13 cellular contexts compared by ENCODE assay signal in the genomic region with DNA sequence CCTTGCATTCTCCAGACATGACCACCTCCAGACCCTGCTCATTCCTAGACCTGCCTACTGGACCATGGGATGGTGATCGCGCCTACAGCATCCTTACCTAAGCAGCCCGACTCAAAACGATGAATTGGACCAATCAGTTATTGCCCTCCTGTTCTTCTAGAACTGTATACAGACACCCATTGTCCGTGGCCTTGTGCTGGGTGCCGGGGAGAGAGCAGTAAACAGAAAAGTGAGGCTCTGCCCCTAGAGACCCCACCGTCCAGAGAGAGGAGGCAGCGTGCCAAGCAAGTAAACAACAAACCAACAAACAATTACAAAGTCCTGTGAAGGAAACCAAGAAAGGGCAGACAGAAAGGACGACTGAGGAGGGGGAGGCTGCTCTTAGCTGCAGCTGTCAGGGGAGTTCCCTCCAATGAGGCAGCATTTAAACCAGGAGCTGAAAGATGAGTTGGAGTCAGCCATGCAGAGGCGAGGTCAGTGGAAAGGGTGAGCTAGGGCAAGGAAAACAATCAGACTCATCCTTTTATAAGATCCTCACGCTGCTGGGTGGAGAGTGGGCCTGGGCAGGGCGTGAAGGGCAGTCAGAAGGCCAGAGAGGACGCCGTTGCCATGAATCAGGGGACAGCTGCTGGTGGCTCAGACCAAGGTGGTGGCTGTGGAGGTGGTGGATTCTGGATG. TPM values are rescaled to one million over a fixed set of nuclear protein-coding genes. Genes with fewer than 3 reads are reported as not detected.
DNase-seq lines count a peak whose midpoint lies in the region; ATAC-seq and TF ChIP-seq lines count a peak whose summit lies in the region.
"Had no signal": no experiment of that assay in that cellular context is flagged by ENCODE, and none has a peak within 500 bp of the region (broad histone marks: within the 10 kb centered on the region; RNA-seq: fewer than 3 reads in every experiment).

No MANE protein-coding gene starts in this region.

- H3K27ac ChIP-seq in esophagus muscularis mucosa (replicated peaks in 1 of 4) (no peak overlapping the region), gastrocnemius medialis (no peak overlapping the region), caudate nucleus (ENCODE audit: low read depth, low read length) (no peak overlapping the region)
- H3K27ac ChIP-seq: neutrophil, suprapubic skin had no signal

- H3K4me3 ChIP-seq in esophagus muscularis mucosa = no peak overlapping the region
- H3K4me3 ChIP-seq in gastrocnemius medialis = no peak overlapping the region
- H3K4me3 ChIP-seq: suprapubic skin had no signal

- peak; percentile 26 to 33 for ATAC-seq in gastrocnemius medialis
- no peak for ATAC-seq in GM21723 (IDR thresholded peaks at IDR 0.05; ENCODE audit: unreplicated experiment)

- H3K27me3 ChIP-seq in esophagus muscularis mucosa (peaks cover 0 to 54% (median 11%) of the 10 kb centered on the region in 4 donors), gastrocnemius medialis (peaks cover 16 to 30% (median 20%) of the 10 kb centered on the region in 3 donors)

- TF ChIP-seq CTCF in esophagus muscularis mucosa (IDR thresholded peaks at IDR 0.05) (no peak), gastrocnemius medialis (IDR thresholded peaks at IDR 0.05 in 4 of 5, conservative IDR thresholded peaks at IDR 0.05 in 1 of 5) (no peak)

- DNase-seq in NCI-H526 (lab: John Stamatoyannopoulos, UW) = peak; percentile 3 to 20
- no peak for DNase-seq in NCI-H526 treated with DMSO at 0.1 percent for 48 hours (lab: John Stamatoyannopoulos, UW)
- DNase-seq in NCI-H1694 (lab: John Stamatoyannopoulos, UW) = peak; percentile 24
- peak; percentile 53 for DNase-seq in esophagus muscularis mucosa (ENCODE audit: extremely low spot score)
- no peak for DNase-seq in gastrocnemius medialis
- DNase-seq in activated T-helper 1 cell treated with anti-CD3 and anti-CD28 coated beads, Interleukin-12 subunit alpha, Interleukin-12 subunit beta, Interleukin-2, Interleukin-4 antibody, amounts not matched to agents 30 ng/mL and 10 ng/mL and 1 ng/mL, durations not matched to agents 14 hours and 24 hours and 36 hours (ENCODE audit: low spot score) = no peak
- DNase-seq in caudate nucleus (lab: John Stamatoyannopoulos, UW) = no peak
- DNase-seq: hippocampal formation, MV-4-11 had no signal

- H3K4me1 ChIP-seq in esophagus muscularis mucosa (peaks cover 0 to 16% (median 13%) of the 10 kb centered on the region in 4 donors), gastrocnemius medialis (peaks cover 0 to 10% of the 10 kb centered on the region in 2 donors)

- no peak for TF ChIP-seq POLR2A in esophagus muscularis mucosa (IDR thresholded peaks at IDR 0.05; ENCODE audit: low read depth)
- TF ChIP-seq POLR2A in gastrocnemius medialis (IDR thresholded peaks at IDR 0.05) = no peak

- H3K27me3 Mint-ChIP-seq in activated T-helper 1 cell treated with anti-CD3 and anti-CD28 coated beads, Interleukin-12 subunit alpha, Interleukin-12 subunit beta, Interleukin-2, Interleukin-4 antibody, amounts not matched to agents 30 ng/mL and 10 ng/mL and 1 ng/mL, durations not matched to agents 14 hours and 24 hours and 36 hours (ENCODE audit: insufficient read depth) = peaks cover 36% of the 10 kb centered on the region

- in situ Hi-C loops in gastrocnemius medialis (cut with MboI; ENCODE audit: low sequenced_read_pairs in 4 of 4) = loop anchor here in 3 of 4 donors (5.0 to 25.0 kb wide), 3 partner anchors 427 to 647 kb away; no protein-coding TSS in a partner anchor

- TF ChIP-seq EP300 in esophagus muscularis mucosa (IDR thresholded peaks at IDR 0.05) = no peak

- H3K36me3 ChIP-seq in esophagus muscularis mucosa (no peaks in the 10 kb centered on the region), gastrocnemius medialis (no peaks in the 10 kb centered on the region)
- H3K36me3 ChIP-seq: neutrophil, suprapubic skin had no signal

- intact Hi-C loops in esophagus muscularis mucosa (cut with DNase I) (loop anchor here (2.0 kb wide), 1 partner anchor 658 kb away; no protein-coding TSS in a partner anchor), gastrocnemius medialis (cut with DNase I; ENCODE audit: low total_unique reads) (loop anchor here (2.0 to 5.0 kb wide), 2 partner anchors 492 to 656 kb away; no protein-coding TSS in a partner anchor)
- intact Hi-C loops in activated T-helper 1 cell treated with anti-CD3 and anti-CD28 coated beads, Interleukin-12 subunit alpha, Interleukin-12 subunit beta, Interleukin-2, Interleukin-4 antibody, amounts not matched to agents 30 ng/mL and 10 ng/mL and 1 ng/mL, durations not matched to agents 14 hours and 24 hours and 36 hours (cut with micrococcal nuclease) = no loop called here

- no peaks in the 10 kb centered on the region for H3K4me1 Mint-ChIP-seq in activated T-helper 1 cell treated with anti-CD3 and anti-CD28 coated beads, Interleukin-12 subunit alpha, Interleukin-12 subunit beta, Interleukin-2, Interleukin-4 antibody, amounts not matched to agents 30 ng/mL and 10 ng/mL and 1 ng/mL, durations not matched to agents 14 hours and 24 hours and 36 hours (ENCODE audit: low read depth)

- no peaks in the 10 kb centered on the region for H3K9me3 Mint-ChIP-seq in activated T-helper 1 cell treated with anti-CD3 and anti-CD28 coated beads, Interleukin-12 subunit alpha, Interleukin-12 subunit beta, Interleukin-2, Interleukin-4 antibody, amounts not matched to agents 30 ng/mL and 10 ng/mL and 1 ng/mL, durations not matched to agents 14 hours and 24 hours and 36 hours

- no peaks in the 10 kb centered on the region for H3K36me3 Mint-ChIP-seq in activated T-helper 1 cell treated with anti-CD3 and anti-CD28 coated beads, Interleukin-12 subunit alpha, Interleukin-12 subunit beta, Interleukin-2, Interleukin-4 antibody, amounts not matched to agents 30 ng/mL and 10 ng/mL and 1 ng/mL, durations not matched to agents 14 hours and 24 hours and 36 hours (ENCODE audit: low read depth)

- no peak overlapping the region for H3K4me3 Mint-ChIP-seq in activated T-helper 1 cell treated with anti-CD3 and anti-CD28 coated beads, Interleukin-12 subunit alpha, Interleukin-12 subunit beta, Interleukin-2, Interleukin-4 antibody, amounts not matched to agents 30 ng/mL and 10 ng/mL and 1 ng/mL, durations not matched to agents 14 hours and 24 hours and 36 hours

- H3K27ac Mint-ChIP-seq in activated T-helper 1 cell treated with anti-CD3 and anti-CD28 coated beads, Interleukin-12 subunit alpha, Interleukin-12 subunit beta, Interleukin-2, Interleukin-4 antibody, amounts not matched to agents 30 ng/mL and 10 ng/mL and 1 ng/mL, durations not matched to agents 14 hours and 24 hours and 36 hours = no peak overlapping the region

- WGBS in esophagus muscularis mucosa = 83% methylated on average over 14 of the region's 14 CpGs

- H3K9me3 ChIP-seq in esophagus muscularis mucosa (no peaks in the 10 kb centered on the region), gastrocnemius medialis (no peaks in the 10 kb centered on the region)
- H3K9me3 ChIP-seq: neutrophil, SK-N-SH, suprapubic skin had no signal

RNA-seq across cellular contexts. Expression of a gene that starts 37.6 kb away (rescaled TPM):
- 10 to 100 TPM; 41.9 to 59.6 (median 50.9) TPM for total RNA-seq in esophagus muscularis mucosa
- total RNA-seq in gastrocnemius medialis = 100 to 1,000 TPM; 222 to 583 (median 280) TPM
- total RNA-seq in activated T-helper 1 cell treated with anti-CD3 and anti-CD28 coated beads, Interleukin-12 subunit alpha, Interleukin-12 subunit beta, Interleukin-2, Interleukin-4 antibody, amounts not matched to agents 30 ng/mL and 10 ng/mL and 1 ng/mL, durations not matched to agents 14 hours and 24 hours and 36 hours = 30.9 and 32.1 TPM in 2 replicates

RNA-seq across cellular contexts. Expression of a gene that starts 44.2 kb away (rescaled TPM):
- total RNA-seq in esophagus muscularis mucosa (10 to 100 TPM in 1 of 4 donors, 1 to 10 TPM in 3; 2.6 to 14.1 (median 9.1) TPM), gastrocnemius medialis (1 to 10 TPM in 3 of 4 donors, not detected in 1; 1.2 to 4.4 (median 2.4) TPM)
- 0.29 TPM in 1 of 2 replicates, not detected in the other for total RNA-seq in activated T-helper 1 cell treated with anti-CD3 and anti-CD28 coated beads, Interleukin-12 subunit alpha, Interleukin-12 subunit beta, Interleukin-2, Interleukin-4 antibody, amounts not matched to agents 30 ng/mL and 10 ng/mL and 1 ng/mL, durations not matched to agents 14 hours and 24 hours and 36 hours

Comparison
In these comparisons a context has a peak if more than half of its experiments do, and no peak if none do; other contexts are left out.
1. DNase-seq: peak in NCI-H526 (2 of 2), NCI-H1694 (single experiment) and esophagus muscularis mucosa (single experiment); none in NCI-H526 treated with DMSO at 0.1 percent for 48 hours (single experiment), gastrocnemius medialis (0 of 2), activated T-helper 1 cell treated with anti-CD3 and anti-CD28 coated beads, Interleukin-12 subunit alpha, Interleukin-12 subunit beta, Interleukin-2, Interleukin-4 antibody, amounts not matched to agents 30 ng/mL and 10 ng/mL and 1 ng/mL, durations not matched to agents 14 hours and 24 hours and 36 hours (single experiment) and caudate nucleus (0 of 61).